1 cellular context compared by ENCODE assay signal in the genomic region with DNA sequence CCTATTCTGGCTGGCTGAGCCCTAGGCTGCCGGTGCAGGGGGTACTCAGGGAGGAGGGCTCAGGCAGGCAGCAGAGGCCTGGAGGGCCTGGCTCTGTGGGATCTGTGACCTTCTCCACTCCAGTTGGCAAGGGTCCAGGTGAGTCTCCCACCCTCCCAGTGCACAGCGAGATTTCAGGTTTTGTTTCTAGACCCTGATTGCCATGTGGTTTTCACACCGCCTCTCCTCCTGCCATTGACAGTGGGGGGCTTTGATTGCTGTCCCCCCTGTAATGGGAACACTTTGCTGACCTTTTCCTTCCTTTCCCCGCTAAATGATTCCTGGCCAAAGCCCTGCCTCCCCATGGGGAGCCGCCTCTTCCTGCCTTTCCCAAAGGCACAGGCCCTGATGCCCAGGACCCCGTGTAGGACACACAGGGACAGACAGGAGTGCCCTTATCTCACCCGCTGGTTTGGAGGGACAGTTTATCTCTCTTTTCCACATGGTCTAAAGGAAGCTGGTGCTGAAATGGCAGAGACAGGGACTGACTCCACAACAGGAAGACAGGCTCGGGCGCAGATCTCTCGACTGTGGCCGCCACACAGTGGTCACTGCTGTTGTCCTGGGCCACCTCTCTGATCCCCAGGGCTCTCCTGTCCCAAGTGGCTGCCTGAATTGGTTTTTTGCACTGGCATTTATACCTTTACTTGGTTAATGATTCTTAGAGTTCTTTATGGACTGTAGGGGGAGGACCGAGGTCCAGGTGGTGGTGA.
TF ChIP-seq lines count a peak whose summit lies in the region.

No MANE protein-coding gene starts in this region.

TF ChIP-seq in H1, 55 proteins besides CTCF, POLR2A, EP300 and RAD21:
- TF ChIP-seq KDM5A (IDR thresholded peaks at IDR 0.05; ENCODE audit: low read length) (no peak), POU5F1 (IDR thresholded peaks at IDR 0.05; ENCODE audit: low read depth, low read length) (no peak), TBP (IDR thresholded peaks at IDR 0.05; ENCODE audit: low read depth, low read length) (no peak), SP1 (IDR thresholded peaks at IDR 0.05; ENCODE audit: low read depth, low read length) (no peak), EGR1 (IDR thresholded peaks at IDR 0.05; ENCODE audit: borderline replicate concordance, low read depth, low read length) (no peak), HDAC6 (IDR thresholded peaks at IDR 0.05; ENCODE audit: low read depth, low read length) (no peak), NRF1 (IDR thresholded peaks at IDR 0.05; ENCODE audit: low read depth, low read length) (no peak), ZNF274 (IDR thresholded peaks at IDR 0.05; ENCODE audit: borderline replicate concordance, extremely low read depth, low read length) (no peak), RFX5 (IDR thresholded peaks at IDR 0.05; ENCODE audit: borderline replicate concordance, low read depth, low read length) (no peak), PHF8 (conservative IDR thresholded peaks at IDR 0.05; ENCODE audit: low read depth, low read length) (no peak), SUZ12 (IDR thresholded peaks at IDR 0.05; ENCODE audit: low read length) (no peak), HDAC2 (IDR thresholded peaks at IDR 0.05; ENCODE audit: borderline replicate concordance in 1 of 2, low read depth in 2 of 2, low read length in 2 of 2) (no peak), RXRA (IDR thresholded peaks at IDR 0.05; ENCODE audit: insufficient read depth, low read depth, low read length) (no peak), SP4 (IDR thresholded peaks at IDR 0.05; ENCODE audit: low read length) (no peak), SAP30 (IDR thresholded peaks at IDR 0.05; ENCODE audit: insufficient read depth, insufficient replicate concordance, low read length) (no peak)
- TF ChIP-seq, protein P1, sequence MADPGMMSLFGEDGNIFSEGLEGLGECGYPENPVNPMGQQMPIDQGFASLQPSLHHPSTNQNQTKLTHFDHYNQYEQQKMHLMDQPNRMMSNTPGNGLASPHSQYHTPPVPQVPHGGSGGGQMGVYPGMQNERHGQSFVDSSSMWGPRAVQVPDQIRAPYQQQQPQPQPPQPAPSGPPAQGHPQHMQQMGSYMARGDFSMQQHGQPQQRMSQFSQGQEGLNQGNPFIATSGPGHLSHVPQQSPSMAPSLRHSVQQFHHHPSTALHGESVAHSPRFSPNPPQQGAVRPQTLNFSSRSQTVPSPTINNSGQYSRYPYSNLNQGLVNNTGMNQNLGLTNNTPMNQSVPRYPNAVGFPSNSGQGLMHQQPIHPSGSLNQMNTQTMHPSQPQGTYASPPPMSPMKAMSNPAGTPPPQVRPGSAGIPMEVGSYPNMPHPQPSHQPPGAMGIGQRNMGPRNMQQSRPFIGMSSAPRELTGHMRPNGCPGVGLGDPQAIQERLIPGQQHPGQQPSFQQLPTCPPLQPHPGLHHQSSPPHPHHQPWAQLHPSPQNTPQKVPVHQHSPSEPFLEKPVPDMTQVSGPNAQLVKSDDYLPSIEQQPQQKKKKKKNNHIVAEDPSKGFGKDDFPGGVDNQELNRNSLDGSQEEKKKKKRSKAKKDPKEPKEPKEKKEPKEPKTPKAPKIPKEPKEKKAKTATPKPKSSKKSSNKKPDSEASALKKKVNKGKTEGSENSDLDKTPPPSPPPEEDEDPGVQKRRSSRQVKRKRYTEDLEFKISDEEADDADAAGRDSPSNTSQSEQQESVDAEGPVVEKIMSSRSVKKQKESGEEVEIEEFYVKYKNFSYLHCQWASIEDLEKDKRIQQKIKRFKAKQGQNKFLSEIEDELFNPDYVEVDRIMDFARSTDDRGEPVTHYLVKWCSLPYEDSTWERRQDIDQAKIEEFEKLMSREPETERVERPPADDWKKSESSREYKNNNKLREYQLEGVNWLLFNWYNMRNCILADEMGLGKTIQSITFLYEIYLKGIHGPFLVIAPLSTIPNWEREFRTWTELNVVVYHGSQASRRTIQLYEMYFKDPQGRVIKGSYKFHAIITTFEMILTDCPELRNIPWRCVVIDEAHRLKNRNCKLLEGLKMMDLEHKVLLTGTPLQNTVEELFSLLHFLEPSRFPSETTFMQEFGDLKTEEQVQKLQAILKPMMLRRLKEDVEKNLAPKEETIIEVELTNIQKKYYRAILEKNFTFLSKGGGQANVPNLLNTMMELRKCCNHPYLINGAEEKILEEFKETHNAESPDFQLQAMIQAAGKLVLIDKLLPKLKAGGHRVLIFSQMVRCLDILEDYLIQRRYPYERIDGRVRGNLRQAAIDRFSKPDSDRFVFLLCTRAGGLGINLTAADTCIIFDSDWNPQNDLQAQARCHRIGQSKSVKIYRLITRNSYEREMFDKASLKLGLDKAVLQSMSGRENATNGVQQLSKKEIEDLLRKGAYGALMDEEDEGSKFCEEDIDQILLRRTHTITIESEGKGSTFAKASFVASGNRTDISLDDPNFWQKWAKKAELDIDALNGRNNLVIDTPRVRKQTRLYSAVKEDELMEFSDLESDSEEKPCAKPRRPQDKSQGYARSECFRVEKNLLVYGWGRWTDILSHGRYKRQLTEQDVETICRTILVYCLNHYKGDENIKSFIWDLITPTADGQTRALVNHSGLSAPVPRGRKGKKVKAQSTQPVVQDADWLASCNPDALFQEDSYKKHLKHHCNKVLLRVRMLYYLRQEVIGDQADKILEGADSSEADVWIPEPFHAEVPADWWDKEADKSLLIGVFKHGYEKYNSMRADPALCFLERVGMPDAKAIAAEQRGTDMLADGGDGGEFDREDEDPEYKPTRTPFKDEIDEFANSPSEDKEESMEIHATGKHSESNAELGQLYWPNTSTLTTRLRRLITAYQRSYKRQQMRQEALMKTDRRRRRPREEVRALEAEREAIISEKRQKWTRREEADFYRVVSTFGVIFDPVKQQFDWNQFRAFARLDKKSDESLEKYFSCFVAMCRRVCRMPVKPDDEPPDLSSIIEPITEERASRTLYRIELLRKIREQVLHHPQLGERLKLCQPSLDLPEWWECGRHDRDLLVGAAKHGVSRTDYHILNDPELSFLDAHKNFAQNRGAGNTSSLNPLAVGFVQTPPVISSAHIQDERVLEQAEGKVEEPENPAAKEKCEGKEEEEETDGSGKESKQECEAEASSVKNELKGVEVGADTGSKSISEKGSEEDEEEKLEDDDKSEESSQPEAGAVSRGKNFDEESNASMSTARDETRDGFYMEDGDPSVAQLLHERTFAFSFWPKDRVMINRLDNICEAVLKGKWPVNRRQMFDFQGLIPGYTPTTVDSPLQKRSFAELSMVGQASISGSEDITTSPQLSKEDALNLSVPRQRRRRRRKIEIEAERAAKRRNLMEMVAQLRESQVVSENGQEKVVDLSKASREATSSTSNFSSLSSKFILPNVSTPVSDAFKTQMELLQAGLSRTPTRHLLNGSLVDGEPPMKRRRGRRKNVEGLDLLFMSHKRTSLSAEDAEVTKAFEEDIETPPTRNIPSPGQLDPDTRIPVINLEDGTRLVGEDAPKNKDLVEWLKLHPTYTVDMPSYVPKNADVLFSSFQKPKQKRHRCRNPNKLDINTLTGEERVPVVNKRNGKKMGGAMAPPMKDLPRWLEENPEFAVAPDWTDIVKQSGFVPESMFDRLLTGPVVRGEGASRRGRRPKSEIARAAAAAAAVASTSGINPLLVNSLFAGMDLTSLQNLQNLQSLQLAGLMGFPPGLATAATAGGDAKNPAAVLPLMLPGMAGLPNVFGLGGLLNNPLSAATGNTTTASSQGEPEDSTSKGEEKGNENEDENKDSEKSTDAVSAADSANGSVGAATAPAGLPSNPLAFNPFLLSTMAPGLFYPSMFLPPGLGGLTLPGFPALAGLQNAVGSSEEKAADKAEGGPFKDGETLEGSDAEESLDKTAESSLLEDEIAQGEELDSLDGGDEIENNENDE (IDR thresholded peaks at IDR 0.05; ENCODE audit: insufficient replicate concordance, low read length): no peak
